In genomic region chr3:119340436-119340835, GRCh38 we compare ENCODE assay signal across 23 cellular contexts. TPM values are rescaled to one million over a fixed set of nuclear protein-coding genes. Genes with fewer than 3 reads are reported as not detected.
DNase-seq lines count a peak whose midpoint lies in the region; ATAC-seq, FAIRE-seq and TF ChIP-seq lines count a peak whose summit lies in the region.
"Had no signal": no experiment of that assay in that cellular context is flagged by ENCODE, and none has a peak within 500 bp of the region (broad histone marks: within the 10 kb centered on the region; RNA-seq: fewer than 3 reads in every experiment).

No MANE protein-coding gene starts in this region.

- no peak for TF ChIP-seq CTCF in endothelial cell of umbilical vein (IDR thresholded peaks at IDR 0.05; ENCODE audit: extremely low read depth in 1 of 2, insufficient read depth in 1 of 2, low read depth in 1 of 2, low read length in 2 of 2)
- TF ChIP-seq CTCF in nephron progenitor cell (IDR thresholded peaks at IDR 0.05), result no peak
- TF ChIP-seq CTCF in pancreas (IDR thresholded peaks at IDR 0.05), result no peak

- no peaks in the 10 kb centered on the region for H4K20me1 ChIP-seq in Karpas-422 (ENCODE audit: insufficient read depth, low read depth, low read length)
- no peaks in the 10 kb centered on the region for H4K20me1 ChIP-seq in endothelial cell of umbilical vein (replicated peaks; ENCODE audit: control insufficient read depth, extremely low read depth, insufficient read depth, low read length)

- H3K27me3 ChIP-seq in right cardiac atrium (ENCODE audit: control insufficient read depth, insufficient read depth) (no peaks in the 10 kb centered on the region), Karpas-422 (ENCODE audit: low read length) (peaks cover 2% of the 10 kb centered on the region; the same call in 1 of the 2 replicates), endothelial cell of umbilical vein (ENCODE audit: control insufficient read depth in 2 of 2, insufficient read depth in 2 of 2, low read length in 2 of 2) (no peaks in the 10 kb centered on the region), pancreas (no peaks in the 10 kb centered on the region)
- H3K27me3 ChIP-seq: BE2C had no signal

- H3K9me2 ChIP-seq in Karpas-422 (replicated peaks; ENCODE audit: insufficient read depth, low read length), result no peaks in the 10 kb centered on the region; the same call in 1 of the 2 replicates

- TF ChIP-seq POLR2A in endothelial cell of umbilical vein (IDR thresholded peaks at IDR 0.05; ENCODE audit: low read depth, low read length), result no peak

- H3K4me3 ChIP-seq in right cardiac atrium (ENCODE audit: low read length) (no peak overlapping the region), Karpas-422 (ENCODE audit: low read length) (no peak overlapping the region), endothelial cell of umbilical vein (replicated peaks in 1 of 3; ENCODE audit: insufficient read depth in 1 of 3, low read depth in 1 of 3, low read length in 3 of 3) (no peak overlapping the region), pancreas (no peak overlapping the region)

- BruUV-seq in endothelial cell of umbilical vein (replicated peaks; lab: Mats Ljungman, UMichigan), result no TSS peak

- H3K36me3 Mint-ChIP-seq in nephron progenitor cell (ENCODE audit: low read depth), result peaks cover 13% of the 10 kb centered on the region

- FAIRE-seq in endothelial cell of umbilical vein (lab: Jason Lieb, UNC) (no peak), pancreas (lab: Jason Lieb, UNC) (no peak)
- FAIRE-seq: GM12891 had no signal

- H3K27ac ChIP-seq in right cardiac atrium (ENCODE audit: low read length) (peak overlapping the region; percentile 36), Karpas-422 (ENCODE audit: low read length) (no peak overlapping the region), endothelial cell of umbilical vein (ENCODE audit: insufficient read depth, low read depth, low read length) (no peak overlapping the region), pancreas (no peak overlapping the region)

- no peaks in the 10 kb centered on the region for H3K9me3 ChIP-seq in right cardiac atrium (ENCODE audit: control insufficient read depth, low read length)
- no peaks in the 10 kb centered on the region for H3K9me3 ChIP-seq in Karpas-422 (ENCODE audit: low read length)
- H3K9me3 ChIP-seq in endothelial cell of umbilical vein (replicated peaks; ENCODE audit: control insufficient read depth, insufficient read depth, low read length), result no peaks in the 10 kb centered on the region
- no peaks in the 10 kb centered on the region for H3K9me3 ChIP-seq in pancreas

- H3K9ac ChIP-seq in Karpas-422 (ENCODE audit: low read length) (no peak overlapping the region), endothelial cell of umbilical vein (replicated peaks; ENCODE audit: extremely low read depth, insufficient read depth, low read length) (no peak overlapping the region)

- WGBS in right cardiac atrium, result 56% methylated on average over 5 of the region's 5 CpGs
- WGBS in pancreas, 2 donors, result 78 to 79% methylated on average over 5 of the region's 5 CpGs

- peaks cover 8% of the 10 kb centered on the region for H3K9me3 Mint-ChIP-seq in nephron progenitor cell
- H3K9me3 Mint-ChIP-seq: CD8-positive, alpha-beta memory T cell had no signal

- CTCF ChIA-PET in endothelial cell of umbilical vein (lab: Charles Lee), result interaction anchor here (1.3 to 4.1 kb wide), 5 partner anchors 9 to 45 kb away, joined by 3 to 23 read pairs (median 5); no protein-coding TSS in a partner anchor

- peak overlapping the region; percentile 56 for H3K4me2 ChIP-seq in Karpas-422 (ENCODE audit: low read depth, low read length, poor library complexity, severe bottlenecking)
- H3K4me2 ChIP-seq in endothelial cell of umbilical vein (ENCODE audit: insufficient read depth, low read length), result no peak overlapping the region

- H3K27ac Mint-ChIP-seq in nephron progenitor cell, result peak overlapping the region; percentile 89
- H3K27ac Mint-ChIP-seq: HFFc6 had no signal

- dilution Hi-C loops in endothelial cell of umbilical vein (cut with MboI; ENCODE audit: extremely low pct_ligation_motif_present, low sequenced_read_pairs), result no loop called here

- peak in 1 of 3 donors; percentile 70 for DNase-seq in right cardiac atrium
- no peak for DNase-seq in Right ventricle myocardium superior
- DNase-seq in Karpas-422, result no peak
- peak; percentile 47 for DNase-seq in endothelial cell of umbilical vein (ENCODE audit: low read depth, low spot score)
- no peak for DNase-seq in nephron progenitor cell
- DNase-seq in pancreas, result no peak
- no peak for DNase-seq in amygdala (lab: John Stamatoyannopoulos, UW)
- DNase-seq: BE2C; C1 segment of cervical spinal cord; CD4-positive, CD25-positive, alpha-beta regulatory T cell; CD8-positive, alpha-beta memory T cell; COR-L47; DMS 273 treated with DMSO at 0.1 percent for 48 hours; DMS53; DND-41; EL; GOT3; H7; HFFc6 had no signal

- H3K4me1 ChIP-seq in right cardiac atrium (ENCODE audit: control insufficient read depth, insufficient read depth, low read length) (peaks cover 4% of the 10 kb centered on the region), Karpas-422 (ENCODE audit: low read length) (peaks cover 12% of the 10 kb centered on the region), endothelial cell of umbilical vein (ENCODE audit: control insufficient read depth, extremely low read depth, insufficient read depth, low read length) (peaks cover 2% of the 10 kb centered on the region), pancreas (no peaks in the 10 kb centered on the region)

- H3K4me3 Mint-ChIP-seq in nephron progenitor cell, result no peak overlapping the region
- H3K4me3 Mint-ChIP-seq: CD4-positive, CD25-positive, alpha-beta regulatory T cell; CD8-positive, alpha-beta memory T cell; HFFc6 had no signal

- H3K27me3 Mint-ChIP-seq in nephron progenitor cell (ENCODE audit: low read depth, poor library complexity), result no peaks in the 10 kb centered on the region
- H3K27me3 Mint-ChIP-seq: CD4-positive, CD25-positive, alpha-beta regulatory T cell; CD8-positive, alpha-beta memory T cell had no signal

- no peaks in the 10 kb centered on the region for H3K9me1 ChIP-seq in endothelial cell of umbilical vein (replicated peaks; ENCODE audit: control insufficient read depth, extremely low read depth, insufficient read depth, low read length)

- H3K79me2 ChIP-seq in Karpas-422 (ENCODE audit: low read length), result no peaks in the 10 kb centered on the region
- H3K79me2 ChIP-seq in endothelial cell of umbilical vein (ENCODE audit: control insufficient read depth, insufficient read depth, low read length), result peaks cover 57% of the 10 kb centered on the region

- H3K36me3 ChIP-seq in Karpas-422 (ENCODE audit: insufficient read depth, low read length) (no peaks in the 10 kb centered on the region), endothelial cell of umbilical vein (ENCODE audit: control insufficient read depth in 2 of 2, extremely low read depth in 1 of 2, insufficient read depth in 2 of 2, low read length in 2 of 2) (peaks cover 4% of the 10 kb centered on the region in 2 experiments), pancreas (no peaks in the 10 kb centered on the region)
- H3K36me3 ChIP-seq: BE2C had no signal

- POLR2A ChIA-PET in endothelial cell of umbilical vein (lab: Charles Lee), result no interaction called here

- H2AFZ ChIP-seq in Karpas-422 (ENCODE audit: low read length), result no peak overlapping the region
- no peak overlapping the region for H2AFZ ChIP-seq in endothelial cell of umbilical vein (ENCODE audit: low read depth, low read length)

- peaks cover 19% of the 10 kb centered on the region for H3K4me1 Mint-ChIP-seq in nephron progenitor cell
- H3K4me1 Mint-ChIP-seq: CD4-positive, CD25-positive, alpha-beta regulatory T cell; CD8-positive, alpha-beta memory T cell had no signal

- intact Hi-C loops in right cardiac atrium (cut with DNase I), result loop anchor here in 1 of 4 donors (10.0 kb wide), 1 partner anchor 46 kb away; the partner anchor contains the start of gene ARHGAP31
- intact Hi-C loops in Right ventricle myocardium superior (cut with DNase I), result no loop called here
- intact Hi-C loops in endothelial cell of umbilical vein (cut with micrococcal nuclease), result loop anchor here (10.0 kb wide), 1 partner anchor 456 kb away; no protein-coding TSS in a partner anchor
- intact Hi-C loops in pancreas (cut with DNase I), result no loop called here

- ATAC-seq in right cardiac atrium (peak; percentile 46 to 59), Right ventricle myocardium superior (ENCODE audit: poor library complexity) (no peak), pancreas (no peak), GM19324 (IDR thresholded peaks at IDR 0.05; ENCODE audit: low FRiP score, unreplicated experiment) (no peak)
- ATAC-seq: HCT116 had no signal

TF ChIP-seq in endothelial cell of umbilical vein, 7 proteins besides CTCF, POLR2A, EP300 and RAD21:
- no peak for TF ChIP-seq GATA2 (IDR thresholded peaks at IDR 0.05; ENCODE audit: insufficient read depth, insufficient read length, low read depth, low read length)
- no peak for TF ChIP-seq MAX (IDR thresholded peaks at IDR 0.05; ENCODE audit: insufficient read depth, insufficient read length)
- TF ChIP-seq POLR2AphosphoS5 (IDR thresholded peaks at IDR 0.05; ENCODE audit: insufficient read depth, low read depth, low read length), result no peak
- no peak for TF ChIP-seq MYC (IDR thresholded peaks at IDR 0.05; ENCODE audit: low read depth, low read length)
- no peak for TF ChIP-seq EZH2 (IDR thresholded peaks at IDR 0.05; ENCODE audit: borderline replicate concordance, low read depth, low read length, severe bottlenecking)
- no peak for TF ChIP-seq FOS (IDR thresholded peaks at IDR 0.05; ENCODE audit: borderline replicate concordance, insufficient read depth, low read length)
- no peak for TF ChIP-seq JUN (IDR thresholded peaks at IDR 0.05; ENCODE audit: borderline replicate concordance, insufficient read depth, insufficient read length, low read depth)
TF ChIP-seq in endothelial cell of umbilical vein: peak in this region for 0.

RNA-seq across cellular contexts. Expression of gene ARHGAP31, which starts 46.3 kb away (rescaled TPM):
- total RNA-seq in right cardiac atrium, result 10 to 100 TPM; 41.3 to 52.3 (median 48.5) TPM
- 14.6 TPM for polyA plus RNA-seq in right cardiac atrium
- total RNA-seq in Right ventricle myocardium superior, result 42.1 TPM
- total RNA-seq in Karpas-422 (2014; rRNA removed; shearing (Covaris generic); ENCODE audit: low replicate concordance), result 1.2 TPM in 1 of 2 replicates, not detected in the other
- total RNA-seq in endothelial cell of umbilical vein, result 64.8 and 65.8 TPM in 2 replicates
- polyA plus RNA-seq in endothelial cell of umbilical vein, result 20.1 and 25.5 TPM in 2 replicates
- 22.9 and 25.4 TPM in 2 replicates for polyA plus RNA-seq in endothelial cell of umbilical vein (2011; cell fraction: cytosol; rRNA removed)
- polyA plus RNA-seq in endothelial cell of umbilical vein (2011; cell fraction: nucleus; rRNA removed), result 26.6 and 29.0 TPM in 2 replicates
- polyA plus RNA-seq in endothelial cell of umbilical vein (2012), result 17.0 and 24.7 TPM in 2 replicates
- polyA minus RNA-seq in endothelial cell of umbilical vein, result 78.6 and 96.2 TPM in 2 replicates
- polyA minus RNA-seq in endothelial cell of umbilical vein (2011; cell fraction: cytosol; rRNA and poly(A)+ RNA removed), result not detected
- 39.7 and 43.3 TPM in 2 replicates for polyA minus RNA-seq in endothelial cell of umbilical vein (2011; cell fraction: nucleus; rRNA and poly(A)+ RNA removed)
- total RNA-seq in pancreas, result 1 to 10 TPM; 2.6 to 8.3 (median 3.5) TPM
- 1 to 10 TPM; 1.5 TPM for polyA plus RNA-seq in pancreas
- total RNA-seq: G401 had no signal

Comparison
In these comparisons a context has a peak if more than half of its experiments do, and no peak if none do; other contexts are left out.
1. ATAC-seq: peak in right cardiac atrium (2 of 2); none in Right ventricle myocardium superior (single experiment), pancreas (0 of 4) and GM19324 (single experiment).